ENCODE assay signal across 26 cellular contexts in genomic region chr7:90736316-90736715, GRCh38.
"Had no signal": no experiment of that assay in that cellular context is flagged by ENCODE, and none has a peak within 500 bp of the region (broad histone marks: within the 10 kb centered on the region; RNA-seq: fewer than 3 reads in every experiment).

No MANE protein-coding gene starts in this region.

- H3K36me3 ChIP-seq: breast epithelium, ovary, prostate gland, thyroid gland, upper lobe of right lung had no signal

- H3K4me1 ChIP-seq: breast epithelium, prostate gland, thyroid gland, upper lobe of right lung had no signal

- H3K27me3 Mint-ChIP-seq: activated CD4-positive, alpha-beta memory T cell treated with anti-CD3 and anti-CD28 coated beads, Interleukin-2, amount 10 ng/mL, durations not matched to agents 7 days and 5 days; central memory CD8-positive, alpha-beta T cell; effector memory CD8-positive, alpha-beta T cell; natural killer cell treated with Interleukin-12 subunit alpha and Interleukin-12 subunit beta and Interleukin-15 and Interleukin-18, amount 100 ng/mL, for 72 hours had no signal

- H3K9me3 ChIP-seq: ovary, prostate gland, thyroid gland, upper lobe of right lung had no signal

- H3K4me1 Mint-ChIP-seq: activated CD4-positive, alpha-beta memory T cell treated with anti-CD3 and anti-CD28 coated beads, Interleukin-2, amount 10 ng/mL, durations not matched to agents 7 days and 5 days; activated naive CD8-positive, alpha-beta T cell treated with anti-CD3 and anti-CD28 coated beads, Interleukin-2, amount 10 ng/mL, durations not matched to agents 7 days and 5 days; central memory CD8-positive, alpha-beta T cell had no signal

- H3K4me3 Mint-ChIP-seq: activated CD4-positive, alpha-beta memory T cell treated with anti-CD3 and anti-CD28 coated beads, Interleukin-2, amount 10 ng/mL, durations not matched to agents 7 days and 5 days; activated CD4-positive, alpha-beta T cell treated with anti-CD3 and anti-CD28 coated beads, Interleukin-2, amount 10 ng/mL, durations not matched to agents 24 days and 14 days; activated naive CD4-positive, alpha-beta T cell treated with anti-CD3 and anti-CD28 coated beads for 36 hours; activated naive CD8-positive, alpha-beta T cell treated with anti-CD3 and anti-CD28 coated beads, Interleukin-2, amount 10 ng/mL, durations not matched to agents 7 days and 5 days; activated T-cell treated with anti-CD3 and anti-CD28 coated beads, Interleukin-2, amount 50 U/mL, for 72 hours; central memory CD8-positive, alpha-beta T cell; effector memory CD8-positive, alpha-beta T cell; natural killer cell treated with Interleukin-12 subunit alpha and Interleukin-12 subunit beta and Interleukin-15 and Interleukin-18, amount 100 ng/mL, for 72 hours had no signal

- H3K4me3 ChIP-seq: breast epithelium, dorsolateral prefrontal cortex, left lung, lung, ovary, prostate gland, thyroid gland, upper lobe of right lung had no signal

- ATAC-seq: activated CD4-positive, CD25-positive, alpha-beta regulatory T cell treated with anti-CD3 and anti-CD28 coated beads, Interleukin-2, amount 50 U/mL, for 24 hours; effector memory CD8-positive, alpha-beta T cell; left lung; natural killer cell treated with Interleukin-12 subunit alpha and Interleukin-12 subunit beta and Interleukin-15 and Interleukin-18, amount 100 ng/mL, for 72 hours; upper lobe of right lung had no signal

- H3K27ac Mint-ChIP-seq: activated CD4-positive, alpha-beta memory T cell treated with anti-CD3 and anti-CD28 coated beads, Interleukin-2, amount 10 ng/mL, durations not matched to agents 7 days and 5 days; activated CD4-positive, alpha-beta T cell treated with anti-CD3 and anti-CD28 coated beads, Interleukin-2, amount 10 ng/mL, durations not matched to agents 24 days and 14 days; activated naive CD4-positive, alpha-beta T cell treated with anti-CD3 and anti-CD28 coated beads for 36 hours; activated naive CD8-positive, alpha-beta T cell treated with anti-CD3 and anti-CD28 coated beads, Interleukin-2, amount 10 ng/mL, durations not matched to agents 7 days and 5 days; activated T-cell treated with anti-CD3 and anti-CD28 coated beads, Interleukin-2, amount 50 U/mL, for 72 hours; effector memory CD8-positive, alpha-beta T cell; natural killer cell treated with Interleukin-12 subunit alpha and Interleukin-12 subunit beta and Interleukin-15 and Interleukin-18, amount 100 ng/mL, for 72 hours had no signal

- DNase-seq: activated CD4-positive, alpha-beta memory T cell treated with anti-CD3 and anti-CD28 coated beads, Interleukin-2, amount 10 ng/mL, durations not matched to agents 7 days and 5 days; activated CD4-positive, alpha-beta T cell treated with anti-CD3 and anti-CD28 coated beads, Interleukin-2, amount 10 ng/mL, durations not matched to agents 24 days and 14 days; activated effector memory CD4-positive, alpha-beta T cell treated with Interleukin-2 at 50 U/mL for 16 hours; activated naive CD4-positive, alpha-beta T cell treated with anti-CD3 and anti-CD28 coated beads for 36 hours; activated naive CD8-positive, alpha-beta T cell treated with anti-CD3 and anti-CD28 coated beads, Interleukin-2, amount 10 ng/mL, durations not matched to agents 7 days and 5 days; activated T-cell treated with anti-CD3 and anti-CD28 coated beads, Interleukin-2, amount 50 U/mL, for 72 hours; amniotic stem cell; effector memory CD8-positive, alpha-beta T cell; foreskin fibroblast; left lung; midbrain; ovary; stimulated activated CD4-positive, alpha-beta T cell treated with anti-CD3 and anti-CD28 coated beads, Interleukin-2, amount 100 ng/mL, for 48 hours; stimulated activated CD8-positive, alpha-beta memory T cell treated with anti-CD3 and anti-CD28 coated beads, Interleukin-4, amount 100 ng/mL, for 48 hours; stimulated activated naive CD8-positive, alpha-beta T cell treated with anti-CD3 and anti-CD28 coated beads, Interleukin-15, Interleukin-2, amounts not matched to agents 100 U/mL and 50 U/mL, for 24 hours; T-helper 2 cell; thyroid gland; upper lobe of right lung had no signal

- H3K27ac ChIP-seq: breast epithelium, epithelial cell of prostate, left lung, ovary, prostate gland, thyroid gland, upper lobe of right lung had no signal

- H3K27me3 ChIP-seq: breast epithelium, dorsolateral prefrontal cortex, left lung, ovary, thyroid gland, upper lobe of right lung had no signal
